8 cellular contexts compared by ENCODE assay signal in the genomic region with DNA sequence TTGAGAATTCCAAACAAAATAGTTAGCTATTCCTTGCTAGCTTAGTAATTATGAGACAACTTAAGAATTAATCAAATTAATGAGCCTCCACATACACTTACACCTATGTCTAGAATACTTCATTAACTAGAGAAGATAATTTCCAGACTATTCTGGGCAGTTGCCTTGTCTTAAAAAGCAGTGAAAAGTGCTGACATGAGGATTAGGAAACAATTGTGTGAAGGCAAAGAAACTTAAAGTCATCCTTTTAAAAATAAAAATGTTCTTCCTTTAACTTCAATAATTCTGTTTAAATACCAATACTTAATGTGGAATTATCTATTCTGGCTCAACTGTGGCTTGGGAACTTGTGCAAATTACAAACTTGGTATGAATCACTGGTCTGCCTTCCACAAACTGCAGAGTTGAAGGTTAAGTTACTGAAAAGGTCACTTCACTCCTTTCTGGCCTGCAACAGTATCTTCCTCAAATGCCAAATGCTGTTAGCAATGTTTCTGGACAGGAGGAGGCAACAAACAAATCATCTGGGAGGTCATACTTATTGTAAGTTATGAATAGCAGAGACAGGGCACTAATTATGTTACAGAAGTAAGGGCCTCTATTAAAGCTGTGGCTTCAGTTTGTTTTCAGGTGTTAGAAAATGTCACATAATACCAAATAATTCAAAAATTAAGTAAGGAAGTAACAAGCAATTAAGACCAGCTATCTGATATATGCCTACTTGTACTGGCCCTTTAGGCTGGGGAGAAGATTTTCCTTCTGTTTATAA. TPM values are rescaled to one million over a fixed set of nuclear protein-coding genes. Genes with fewer than 3 reads are reported as not detected.
A peak's percentile ranks its signal among the peaks of the same experiment; 100 is the strongest.
DNase-seq lines count a peak whose midpoint lies in the region; ATAC-seq and TF ChIP-seq lines count a peak whose summit lies in the region.

No MANE protein-coding gene starts in this region.

- H3K4me3 ChIP-seq in colonic mucosa: no peak overlapping the region

- H3K27ac ChIP-seq in colonic mucosa: peak overlapping the region; percentile 5

- H3K9ac ChIP-seq in colonic mucosa (ENCODE audit: low read depth in 2 of 2, low read length in 2 of 2): peak overlapping the region in 1 of 2 donors; percentile 40

- H3K4me1 ChIP-seq in colonic mucosa: peaks cover 3% of the 10 kb centered on the region

- H3K36me3 ChIP-seq in colonic mucosa: no peaks in the 10 kb centered on the region

- no peak for TF ChIP-seq CTCF in colonic mucosa (IDR thresholded peaks at IDR 0.05)

- intact Hi-C loops in colonic mucosa (cut with DNase I): no loop called here

- H3K27me3 ChIP-seq in colonic mucosa: no peaks in the 10 kb centered on the region

- H3K9me3 ChIP-seq in colonic mucosa: no peaks in the 10 kb centered on the region

- no peak for ATAC-seq in HG03095 (IDR thresholded peaks at IDR 0.05; ENCODE audit: unreplicated experiment)

- DNase-seq in AG20443 (ENCODE audit: low spot score) (peak; percentile 23), NOMO-1 treated with DMSO at 0.1 percent for 48 hours (lab: John Stamatoyannopoulos, UW; ENCODE audit: unreplicated experiment) (peak; percentile 60), colonic mucosa (no peak), myocyte (ENCODE audit: low read depth) (peak; percentile 56), SIG-M5 (lab: John Stamatoyannopoulos, UW) (no peak), NCI-H1436 treated with DMSO at 0.1 percent for 48 hours (lab: John Stamatoyannopoulos, UW) (no peak), hepatic stellate cell (ENCODE audit: low spot score) (no peak)

RNA-seq across cellular contexts. Expression of gene PPTC7, which starts 19.2 kb away (rescaled TPM):
- total RNA-seq in colonic mucosa (10 to 100 TPM; 25.7 to 34.9 TPM), myocyte (10.3 and 15.9 TPM in 2 replicates)
- 7.3 TPM for polyA plus RNA-seq in myocyte (2012)

RNA-seq across cellular contexts. Expression of gene TCTN1, which starts 50.0 kb away (rescaled TPM):
- 10 to 100 TPM in 1 of 2 donors, 1 to 10 TPM in 1; 9.2 to 10.2 TPM for total RNA-seq in colonic mucosa
- 34.6 and 48.4 TPM in 2 replicates for total RNA-seq in myocyte
- polyA plus RNA-seq in myocyte (2012): 43.5 TPM

Comparison
In these comparisons a context has a peak if more than half of its experiments do, and no peak if none do; other contexts are left out.
1. DNase-seq: peak in AG20443 (single experiment), NOMO-1 treated with DMSO at 0.1 percent for 48 hours (single experiment) and myocyte (single experiment); none in colonic mucosa (single experiment), SIG-M5 (single experiment), NCI-H1436 treated with DMSO at 0.1 percent for 48 hours (single experiment) and hepatic stellate cell (single experiment).